Comparison of ENCODE assay signal across 30 cellular contexts in the genomic region with DNA sequence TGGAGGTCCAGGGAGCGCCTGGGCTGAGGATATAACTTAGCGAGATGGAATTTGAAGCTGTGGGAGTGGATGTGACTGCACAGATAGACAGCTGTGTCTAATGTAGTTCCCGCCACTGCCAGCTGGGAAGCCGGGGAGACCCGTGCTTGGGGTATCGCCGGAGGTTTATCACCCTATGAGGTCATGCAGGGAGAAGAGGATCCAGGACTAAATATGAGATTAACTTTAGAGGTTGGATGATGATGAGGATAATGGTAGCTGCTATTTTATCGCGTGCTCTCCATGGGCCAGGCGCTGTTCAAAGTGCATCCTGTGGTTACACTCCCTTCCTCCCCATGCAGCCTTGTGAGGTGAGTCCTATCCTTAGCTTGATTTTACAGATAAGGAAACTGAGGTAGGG. TPM values are rescaled to one million over a fixed set of nuclear protein-coding genes. Genes with fewer than 3 reads are reported as not detected.
"Had no signal": no experiment of that assay in that cellular context is flagged by ENCODE, and none has a peak within 500 bp of the region (broad histone marks: within the 10 kb centered on the region; RNA-seq: fewer than 3 reads in every experiment).

No MANE protein-coding gene starts in this region.

- H3K27me3 ChIP-seq: esophagus squamous epithelium, pancreas, sigmoid colon, tibial nerve had no signal

- H3K27ac Mint-ChIP-seq: activated CD8-positive, alpha-beta memory T cell treated with anti-CD3 and anti-CD28 coated beads, Interleukin-2, amount 10 ng/mL, durations not matched to agents 7 days and 5 days; activated CD8-positive, alpha-beta T cell treated with anti-CD3 and anti-CD28 coated beads, Interleukin-2, amount 10 ng/mL, durations not matched to agents 7 days and 5 days; activated naive CD4-positive, alpha-beta T cell treated with anti-CD3 and anti-CD28 coated beads, Interleukin-2, amount 50 U/mL, for 72 hours; dendritic cell treated with granulocyte-macrophage colony-stimulating factor and Interleukin-4, amounts not matched to agents 40 ng/mL and 50 ng/mL, for 4 days; nephron progenitor cell; WTC11 had no signal

- H3K4me3 Mint-ChIP-seq: activated CD8-positive, alpha-beta memory T cell treated with anti-CD3 and anti-CD28 coated beads, Interleukin-2, amount 10 ng/mL, durations not matched to agents 7 days and 5 days; activated CD8-positive, alpha-beta T cell treated with anti-CD3 and anti-CD28 coated beads, Interleukin-2, amount 10 ng/mL, durations not matched to agents 7 days and 5 days; central memory CD8-positive, alpha-beta T cell; dendritic cell treated with granulocyte-macrophage colony-stimulating factor and Interleukin-4, amounts not matched to agents 40 ng/mL and 50 ng/mL, for 4 days; nephron progenitor cell; WTC11 had no signal

- H3K4me1 Mint-ChIP-seq: WTC11 had no signal

- H3K9me3 ChIP-seq: esophagus squamous epithelium, pancreas, prostate gland, sigmoid colon, tibial nerve had no signal

- H3K27ac ChIP-seq: epithelial cell of prostate, esophagus squamous epithelium, pancreas, prostate gland, sigmoid colon, tibial nerve had no signal

- H3K9me3 Mint-ChIP-seq: central memory CD8-positive, alpha-beta T cell; dendritic cell treated with granulocyte-macrophage colony-stimulating factor and Interleukin-4, amounts not matched to agents 40 ng/mL and 50 ng/mL, for 4 days had no signal

- ATAC-seq: activated CD8-positive, alpha-beta memory T cell treated with anti-CD3 and anti-CD28 coated beads, Interleukin-2, amount 10 ng/mL, durations not matched to agents 7 days and 5 days; activated CD8-positive, alpha-beta T cell treated with anti-CD3 and anti-CD28 coated beads, Interleukin-2, amount 10 ng/mL, durations not matched to agents 7 days and 5 days; activated naive CD4-positive, alpha-beta T cell treated with anti-CD3 and anti-CD28 coated beads, Interleukin-2, amount 50 U/mL, for 72 hours; left ventricle myocardium superior; pancreas; WTC11 had no signal

- H3K4me1 ChIP-seq: pancreas, prostate gland had no signal

- DNase-seq: activated CD4-positive, alpha-beta T cell treated with anti-CD3 and anti-CD28 coated beads for 1 hour; activated CD8-positive, alpha-beta memory T cell treated with anti-CD3 and anti-CD28 coated beads, Interleukin-2, amount 10 ng/mL, durations not matched to agents 7 days and 5 days; activated CD8-positive, alpha-beta T cell treated with anti-CD3 and anti-CD28 coated beads, Interleukin-2, amount 10 ng/mL, durations not matched to agents 7 days and 5 days; activated naive CD4-positive, alpha-beta T cell; activated T-cell treated with anti-CD3 and anti-CD28 coated beads, Interleukin-2, amount 50 U/mL, for 48 hours; anterior cingulate cortex; esophagus squamous epithelium; mammary epithelial cell; nephron progenitor cell; retina; sigmoid colon; stimulated activated CD4-positive, alpha-beta T cell treated with anti-CD3 and anti-CD28 coated beads, Interleukin-15, amount 100 ng/mL, for 24 hours; stimulated activated naive CD4-positive, alpha-beta T cell treated with Interleukin-2 at 50 U/mL for 16 hours; T-helper 1 cell had no signal

- FAIRE-seq: bronchial epithelial cell, frontal cortex, islet of Langerhans, pancreas, TTC549 had no signal

- H3K4me3 ChIP-seq: esophagus squamous epithelium, pancreas, prostate gland, sigmoid colon, tibial nerve had no signal

- H3K36me3 ChIP-seq: esophagus squamous epithelium, pancreas, prostate gland had no signal

RNA-seq across cellular contexts. Expression of a gene that starts 19.9 kb away (rescaled TPM):
- polyA plus RNA-seq: mammary epithelial cell had no signal

RNA-seq across cellular contexts. Expression of a gene that starts 28.8 kb away (rescaled TPM):
- total RNA-seq: activated CD8-positive, alpha-beta memory T cell treated with anti-CD3 and anti-CD28 coated beads, Interleukin-2, amount 10 ng/mL, durations not matched to agents 7 days and 5 days; activated CD8-positive, alpha-beta T cell treated with anti-CD3 and anti-CD28 coated beads, Interleukin-2, amount 10 ng/mL, durations not matched to agents 7 days and 5 days; activated naive CD4-positive, alpha-beta T cell treated with anti-CD3 and anti-CD28 coated beads, Interleukin-2, amount 50 U/mL, for 72 hours; bronchial epithelial cell; esophagus squamous epithelium; mammary epithelial cell; mucosa of gallbladder; prostate gland; sigmoid colon; temporal lobe; tibial nerve; urinary bladder had no signal
- polyA plus RNA-seq: mammary epithelial cell, sigmoid colon, urinary bladder had no signal

RNA-seq across cellular contexts. Expression of a gene that starts 37.2 kb away (rescaled TPM):
- total RNA-seq: activated CD8-positive, alpha-beta memory T cell treated with anti-CD3 and anti-CD28 coated beads, Interleukin-2, amount 10 ng/mL, durations not matched to agents 7 days and 5 days; activated CD8-positive, alpha-beta T cell treated with anti-CD3 and anti-CD28 coated beads, Interleukin-2, amount 10 ng/mL, durations not matched to agents 7 days and 5 days; activated naive CD4-positive, alpha-beta T cell treated with anti-CD3 and anti-CD28 coated beads, Interleukin-2, amount 50 U/mL, for 72 hours; bronchial epithelial cell; frontal cortex; mammary epithelial cell; temporal lobe; urinary bladder had no signal
- polyA plus RNA-seq: mammary epithelial cell had no signal
